In genomic region chr16:79870016-79870886, GRCh38 we compare ENCODE assay signal across 26 cellular contexts.
"Had no signal": no experiment of that assay in that cellular context is flagged by ENCODE, and none has a peak within 500 bp of the region (broad histone marks: within the 10 kb centered on the region; RNA-seq: fewer than 3 reads in every experiment).

No MANE protein-coding gene starts in this region.

- H3K9me3 ChIP-seq: colonic mucosa, gastroesophageal sphincter, heart left ventricle, left lung, lower lobe of right lung, mucosa of descending colon had no signal

- H3K4me2 ChIP-seq: hepatocyte had no signal

- FAIRE-seq: endometrium, frontal cortex, kidney had no signal

- H3K79me2 ChIP-seq: hepatocyte had no signal

- H3K4me1 ChIP-seq: colonic mucosa, foreskin keratinocyte, gastroesophageal sphincter, heart left ventricle, left lung, lower lobe of right lung had no signal

- H3K4me1 Mint-ChIP-seq: immature natural killer cell, mesothelial cell of epicardium, naive B cell had no signal

- H3K27me3 Mint-ChIP-seq: dendritic cell treated with granulocyte-macrophage colony-stimulating factor and Interleukin-4, amounts not matched to agents 40 ng/mL and 50 ng/mL, for 4 days; naive B cell had no signal

- H3K9me3 Mint-ChIP-seq: dendritic cell treated with granulocyte-macrophage colony-stimulating factor and Interleukin-4, amounts not matched to agents 40 ng/mL and 50 ng/mL, for 4 days; effector memory CD8-positive, alpha-beta T cell; endodermal cell; immature natural killer cell; mesothelial cell of epicardium; naive B cell had no signal

- H3K27ac ChIP-seq: colonic mucosa, epithelial cell of prostate, foreskin keratinocyte, gastroesophageal sphincter, heart left ventricle, hepatocyte, left lung, lower lobe of right lung had no signal

- H3K4me3 ChIP-seq: colonic mucosa, gastroesophageal sphincter, heart left ventricle, hepatocyte, left lung, lower lobe of right lung, mucosa of descending colon had no signal

- H3K4me3 Mint-ChIP-seq: dendritic cell treated with granulocyte-macrophage colony-stimulating factor and Interleukin-4, amounts not matched to agents 40 ng/mL and 50 ng/mL, for 4 days; effector memory CD8-positive, alpha-beta T cell; endodermal cell; immature natural killer cell; mesothelial cell of epicardium; naive B cell had no signal

- H3K36me3 Mint-ChIP-seq: immature natural killer cell, mesothelial cell of epicardium, naive B cell had no signal

- H2AFZ ChIP-seq: hepatocyte had no signal

- H3K27ac Mint-ChIP-seq: dendritic cell treated with granulocyte-macrophage colony-stimulating factor and Interleukin-4, amounts not matched to agents 40 ng/mL and 50 ng/mL, for 4 days; effector memory CD8-positive, alpha-beta T cell; endodermal cell; immature natural killer cell; mesothelial cell of epicardium; naive B cell had no signal

- H3K27me3 ChIP-seq: colonic mucosa, foreskin keratinocyte, gastroesophageal sphincter, heart left ventricle, hepatocyte, left lung had no signal

- ATAC-seq: effector memory CD8-positive, alpha-beta T cell; esophagus mucosa; foreskin keratinocyte; gastroesophageal sphincter; heart left ventricle; left lung; left ventricle myocardium superior; lower lobe of right lung; mucosa of descending colon had no signal

- DNase-seq: colonic mucosa; cortex of kidney; effector CD8-positive, alpha-beta T cell; effector memory CD8-positive, alpha-beta T cell; endodermal cell; foreskin keratinocyte; heart left ventricle; hypothalamus; immature natural killer cell; islet precursor cell; kidney; kidney glomerular epithelial cell; left lung; left ventricle myocardium superior; lower lobe of right lung; mesenchymal stem cell; mucosa of descending colon; naive B cell had no signal

- H3K36me3 ChIP-seq: colonic mucosa, gastroesophageal sphincter, heart left ventricle, left lung, lower lobe of right lung had no signal
